Comparison of ENCODE assay signal across 29 cellular contexts in genomic region chr14:63286071-63286470, GRCh38. TPM values are rescaled to one million over a fixed set of nuclear protein-coding genes. Genes with fewer than 3 reads are reported as not detected.
DNase-seq lines count a peak whose midpoint lies in the region; ATAC-seq and TF ChIP-seq lines count a peak whose summit lies in the region.
"Had no signal": no experiment of that assay in that cellular context is flagged by ENCODE, and none has a peak within 500 bp of the region (broad histone marks: within the 10 kb centered on the region; RNA-seq: fewer than 3 reads in every experiment).

No MANE protein-coding gene starts in this region.

- intact Hi-C loops in esophagus muscularis mucosa (cut with DNase I): no loop called here

- peaks cover under 1% of the 10 kb centered on the region for H3K27me3 Mint-ChIP-seq in endothelial cell (ENCODE audit: unreplicated experiment)

- ATAC-seq in left lobe of liver: peak; percentile 66
- ATAC-seq: activated CD8-positive, alpha-beta memory T cell treated with anti-CD3 and anti-CD28 coated beads, Interleukin-2, amount 10 ng/mL, durations not matched to agents 7 days and 5 days; natural killer cell; SK-N-SH treated with all-trans-retinoic acid at 6 μM for 48 hours; stimulated activated effector memory CD8-positive, alpha-beta T cell treated with anti-CD3 and anti-CD28 coated beads, Interleukin-12 subunit alpha, Interleukin-12 subunit beta, amount 100 ng/mL, for 72 hours had no signal

- no peaks in the 10 kb centered on the region for H3K9me3 ChIP-seq in esophagus muscularis mucosa
- H3K9me3 ChIP-seq: HAP-1, uterus had no signal

- no peaks in the 10 kb centered on the region for H3K4me1 Mint-ChIP-seq in endothelial cell (ENCODE audit: unreplicated experiment)
- H3K4me1 Mint-ChIP-seq: natural killer cell; stimulated activated effector memory CD8-positive, alpha-beta T cell treated with anti-CD3 and anti-CD28 coated beads, Interleukin-12 subunit alpha, Interleukin-12 subunit beta, amount 100 ng/mL, for 72 hours had no signal

- peaks cover 0 to 32% (median 23%) of the 10 kb centered on the region in 4 donors for H3K4me1 ChIP-seq in esophagus muscularis mucosa
- H3K4me1 ChIP-seq: HAP-1, uterus had no signal

- no peak overlapping the region for H3K27ac ChIP-seq in caudate nucleus (ENCODE audit: low read depth, low read length)
- no peak overlapping the region for H3K27ac ChIP-seq in esophagus muscularis mucosa (replicated peaks in 1 of 4)
- H3K27ac ChIP-seq: uterus had no signal

- H3K4me3 Mint-ChIP-seq in endothelial cell (ENCODE audit: unreplicated experiment): no peak overlapping the region
- H3K4me3 Mint-ChIP-seq: activated CD8-positive, alpha-beta memory T cell treated with anti-CD3 and anti-CD28 coated beads, Interleukin-2, amount 10 ng/mL, durations not matched to agents 7 days and 5 days; activated naive CD8-positive, alpha-beta T cell; natural killer cell; stimulated activated effector memory CD8-positive, alpha-beta T cell treated with anti-CD3 and anti-CD28 coated beads, Interleukin-12 subunit alpha, Interleukin-12 subunit beta, amount 100 ng/mL, for 72 hours had no signal

- H3K27ac Mint-ChIP-seq in endothelial cell (ENCODE audit: unreplicated experiment): no peak overlapping the region
- H3K27ac Mint-ChIP-seq: activated CD8-positive, alpha-beta memory T cell treated with anti-CD3 and anti-CD28 coated beads, Interleukin-2, amount 10 ng/mL, durations not matched to agents 7 days and 5 days; activated naive CD8-positive, alpha-beta T cell; natural killer cell; stimulated activated effector memory CD8-positive, alpha-beta T cell treated with anti-CD3 and anti-CD28 coated beads, Interleukin-12 subunit alpha, Interleukin-12 subunit beta, amount 100 ng/mL, for 72 hours had no signal

- H3K36me3 ChIP-seq in esophagus muscularis mucosa: peaks cover 11 to 58% (median 31%) of the 10 kb centered on the region in 4 donors
- H3K36me3 ChIP-seq: HAP-1, uterus had no signal

- no peak overlapping the region for H3K4me3 ChIP-seq in esophagus muscularis mucosa
- H3K4me3 ChIP-seq: HAP-1, uterus had no signal

- DNase-seq in DMS53 treated with DMSO at 0.1 percent for 48 hours (lab: John Stamatoyannopoulos, UW; ENCODE audit: unreplicated experiment) (peak; percentile 86), NCI-H2029 (lab: John Stamatoyannopoulos, UW) (peak; percentile 74), NCI-H510A (lab: John Stamatoyannopoulos, UW) (peak; percentile 62), left lobe of liver (ENCODE audit: low spot score) (no peak), activated gamma-delta T cell (lab: John Stamatoyannopoulos, UW) (no peak), caudate nucleus (lab: John Stamatoyannopoulos, UW) (no peak), endothelial cell (ENCODE audit: low spot score) (no peak), esophagus muscularis mucosa (ENCODE audit: extremely low spot score) (no peak)
- DNase-seq: ACHN; activated CD4-positive, alpha-beta T cell treated with anti-CD3 and anti-CD28 coated beads, Interleukin-2, amount 50 U/mL, for 1 hour; activated CD8-positive, alpha-beta memory T cell treated with anti-CD3 and anti-CD28 coated beads, Interleukin-2, amount 10 ng/mL, durations not matched to agents 7 days and 5 days; aorta; dermis blood vessel endothelial cell; hypothalamus; midbrain; natural killer cell; NCI-H1694; NCI-H524; retina; stimulated activated CD4-positive, alpha-beta T cell treated with anti-CD3 and anti-CD28 coated beads, Interleukin-2, amount 100 ng/mL, for 48 hours; uterus had no signal

- 88% methylated on average over 2 of the region's 2 CpGs for WGBS in esophagus muscularis mucosa

- no peak for TF ChIP-seq CTCF in endothelial cell (IDR thresholded peaks at IDR 0.05; ENCODE audit: unreplicated experiment)
- TF ChIP-seq CTCF in esophagus muscularis mucosa (IDR thresholded peaks at IDR 0.05): no peak

- no peak for TF ChIP-seq EP300 in esophagus muscularis mucosa (IDR thresholded peaks at IDR 0.05)

- H3K36me3 Mint-ChIP-seq in endothelial cell (ENCODE audit: low read depth, unreplicated experiment): peaks cover 13% of the 10 kb centered on the region
- H3K36me3 Mint-ChIP-seq: activated CD8-positive, alpha-beta memory T cell treated with anti-CD3 and anti-CD28 coated beads, Interleukin-2, amount 10 ng/mL, durations not matched to agents 7 days and 5 days; activated naive CD8-positive, alpha-beta T cell; natural killer cell; stimulated activated effector memory CD8-positive, alpha-beta T cell treated with anti-CD3 and anti-CD28 coated beads, Interleukin-12 subunit alpha, Interleukin-12 subunit beta, amount 100 ng/mL, for 72 hours had no signal

- no peaks in the 10 kb centered on the region for H3K27me3 ChIP-seq in esophagus muscularis mucosa
- H3K27me3 ChIP-seq: uterus had no signal

- H3K9me3 Mint-ChIP-seq in endothelial cell (ENCODE audit: unreplicated experiment): no peaks in the 10 kb centered on the region
- H3K9me3 Mint-ChIP-seq: natural killer cell; stimulated activated effector memory CD8-positive, alpha-beta T cell treated with anti-CD3 and anti-CD28 coated beads, Interleukin-12 subunit alpha, Interleukin-12 subunit beta, amount 100 ng/mL, for 72 hours had no signal

- TF ChIP-seq POLR2A in esophagus muscularis mucosa (IDR thresholded peaks at IDR 0.05; ENCODE audit: low read depth): no peak

RNA-seq across cellular contexts. Expression of gene GPHB5, which starts 32.7 kb away (rescaled TPM):
- total RNA-seq in left lobe of liver: not detected
- not detected for total RNA-seq in endothelial cell (ENCODE audit: unreplicated experiment)
- total RNA-seq in esophagus muscularis mucosa: not detected
- total RNA-seq: activated CD8-positive, alpha-beta memory T cell treated with anti-CD3 and anti-CD28 coated beads, Interleukin-2, amount 10 ng/mL, durations not matched to agents 7 days and 5 days; aorta; cardiac septum; dermis blood vessel endothelial cell; fibroblast of lung; liver; natural killer cell; omental fat pad; uterus had no signal

Comparison
In these comparisons a context has a peak if more than half of its experiments do, and no peak if none do; other contexts are left out.
1. DNase-seq: peak in DMS53 treated with DMSO at 0.1 percent for 48 hours (single experiment), NCI-H2029 (single experiment) and NCI-H510A (single experiment); none in left lobe of liver (single experiment), activated gamma-delta T cell (single experiment), caudate nucleus (0 of 61), endothelial cell (single experiment) and esophagus muscularis mucosa (single experiment).